Comparison of ENCODE assay signal across 8 cellular contexts in genomic region chr6:16238057-16238657, GRCh38. TPM values are rescaled to one million over a fixed set of nuclear protein-coding genes. Genes with fewer than 3 reads are reported as not detected.
DNase-seq lines count a peak whose midpoint lies in the region; ATAC-seq and TF ChIP-seq lines count a peak whose summit lies in the region.

Gene GMPR, plus strand, starts transcription at chr6:16238587. Its CDS starts 107 bp downstream, at chr6:16238694.

- WGBS in thyroid gland, 2 donors, result 14 to 15% methylated on average over 28 of the region's 56 CpGs

- H3K79me2 ChIP-seq in osteoblast (ENCODE audit: insufficient read depth, low read length), result no peaks in the 10 kb centered on the region

- H3K27ac Mint-ChIP-seq in activated naive CD4-positive, alpha-beta T cell treated with anti-CD3 and anti-CD28 coated beads, Interleukin-2, amount 10 ng/mL, durations not matched to agents 7 days and 5 days, result peak within 1 kb of the TSS; percentile 15

- POLR2A ChIA-PET in RWPE1 (lab: Yijun Ruan, JAX; ENCODE audit: low non-redundant PET), result no interaction called here

- no peak for TF ChIP-seq CTCF in RWPE1 (conservative IDR thresholded peaks at IDR 0.05; ENCODE audit: low read depth)
- no peak for TF ChIP-seq CTCF in osteoblast (IDR thresholded peaks at IDR 0.05; ENCODE audit: extremely low read depth, low read depth, low read length)
- TF ChIP-seq CTCF in thyroid gland (IDR thresholded peaks at IDR 0.05), result no peak

- H3K27me3 ChIP-seq in osteoblast (ENCODE audit: insufficient read depth, low read length) (peaks cover 10% of the 10 kb centered on the region), thyroid gland (no peaks in the 10 kb centered on the region)

- peak within 1 kb of the TSS; percentile 87 for H3K4me3 ChIP-seq in osteoblast (ENCODE audit: insufficient read depth, low read length)
- peak within 1 kb of the TSS; percentile 63 to 82 (median 71) for H3K4me3 ChIP-seq in thyroid gland (replicated peaks in 1 of 3)

- H3K4me2 ChIP-seq in osteoblast (ENCODE audit: insufficient read depth, low read length), result peak within 1 kb of the TSS; percentile 90

- no peaks in the 10 kb centered on the region for H3K9me3 Mint-ChIP-seq in activated naive CD4-positive, alpha-beta T cell treated with anti-CD3 and anti-CD28 coated beads, Interleukin-2, amount 10 ng/mL, durations not matched to agents 7 days and 5 days

- H3K9me3 ChIP-seq in osteoblast (ENCODE audit: low read depth, low read length) (no peaks in the 10 kb centered on the region), thyroid gland (no peaks in the 10 kb centered on the region)

- no peaks in the 10 kb centered on the region for H3K36me3 ChIP-seq in osteoblast (ENCODE audit: insufficient read depth, low read length)
- H3K36me3 ChIP-seq in thyroid gland, result no peaks in the 10 kb centered on the region

- peak within 1 kb of the TSS; percentile 45 for H3K27ac ChIP-seq in RWPE1
- H3K27ac ChIP-seq in osteoblast (ENCODE audit: low read depth, low read length), result peak within 1 kb of the TSS; percentile 55
- H3K27ac ChIP-seq in thyroid gland, result peak within 1 kb of the TSS; percentile 22 to 38 (median 34)

- ATAC-seq in GM18907 (IDR thresholded peaks at IDR 0.05; ENCODE audit: unreplicated experiment) (peak; percentile 72), HG03196 (IDR thresholded peaks at IDR 0.05; ENCODE audit: unreplicated experiment) (peak; percentile 67)

- peaks cover 63% of the 10 kb centered on the region for H3K27me3 Mint-ChIP-seq in activated naive CD4-positive, alpha-beta T cell treated with anti-CD3 and anti-CD28 coated beads, Interleukin-2, amount 10 ng/mL, durations not matched to agents 7 days and 5 days

- H3K4me3 Mint-ChIP-seq in activated naive CD4-positive, alpha-beta T cell treated with anti-CD3 and anti-CD28 coated beads, Interleukin-2, amount 10 ng/mL, durations not matched to agents 7 days and 5 days, result peak within 1 kb of the TSS; percentile 81

- H3K36me3 Mint-ChIP-seq in activated naive CD4-positive, alpha-beta T cell treated with anti-CD3 and anti-CD28 coated beads, Interleukin-2, amount 10 ng/mL, durations not matched to agents 7 days and 5 days, result no peaks in the 10 kb centered on the region

- peak within 1 kb of the TSS; percentile 92 for H2AFZ ChIP-seq in osteoblast (ENCODE audit: low read length)

- peak in 1 of 2 donors; percentile 63 for TF ChIP-seq POLR2A in thyroid gland (IDR thresholded peaks at IDR 0.05)

- intact Hi-C loops in thyroid gland (cut with DNase I), result no loop called here

- no peaks in the 10 kb centered on the region for H4K20me1 ChIP-seq in osteoblast (ENCODE audit: insufficient read depth, low read length)

- H3K4me1 Mint-ChIP-seq in activated naive CD4-positive, alpha-beta T cell treated with anti-CD3 and anti-CD28 coated beads, Interleukin-2, amount 10 ng/mL, durations not matched to agents 7 days and 5 days, result peaks cover 32% of the 10 kb centered on the region

- H3K4me1 ChIP-seq in osteoblast (ENCODE audit: insufficient read depth, low read length), result peaks cover 24% of the 10 kb centered on the region
- H3K4me1 ChIP-seq in thyroid gland, result peaks cover 0 to 14% of the 10 kb centered on the region in 2 donors

- CTCF ChIA-PET in RWPE1 (lab: Yijun Ruan, JAX), result interaction anchor here (0.7 to 0.8 kb wide), 2 partner anchors 38 to 94 kb away, joined by 3 read pairs; no protein-coding TSS in a partner anchor
- CTCF ChIA-PET in activated naive CD4-positive, alpha-beta T cell treated with anti-CD3 and anti-CD28 coated beads, Interleukin-2, amount 10 ng/mL, durations not matched to agents 7 days and 5 days (lab: Charles Lee), result interaction anchor here (0.7 to 1.3 kb wide), 5 partner anchors 8 to 81 kb away, joined by 3 to 4 read pairs (median 4); no protein-coding TSS in a partner anchor

- DNase-seq in A172 (ENCODE audit: low spot score) (peak; percentile 17), RWPE1 (ENCODE audit: low spot score) (peak; percentile 16), glomerular endothelial cell (ENCODE audit: extremely low read depth, low read depth, low spot score) (no peak), osteoblast (ENCODE audit: insufficient read length, low spot score, missing footprints) (peak; percentile 95), thyroid gland (peak; percentile 84 to 87)
- peak; percentile 85 for DNase-seq in activated naive CD4-positive, alpha-beta T cell treated with anti-CD3 and anti-CD28 coated beads, Interleukin-2, amount 10 ng/mL, durations not matched to agents 7 days and 5 days

RNA-seq across cellular contexts. Expression of gene GMPR, which starts in this region (rescaled TPM):
- total RNA-seq in A172 (2014; rRNA removed; shearing (Covaris generic)), result 6.6 and 9.6 TPM in 2 replicates
- total RNA-seq in glomerular endothelial cell (26.6 and 28.8 TPM in 2 replicates), osteoblast (6.5 and 7.4 TPM in 2 replicates), thyroid gland (10 to 100 TPM in 1 of 4 donors, 1 to 10 TPM in 3; 2.8 to 10.8 (median 3.3) TPM)
